ENCODE assay signal across 17 cellular contexts in genomic region chr15:100595964-100596363, GRCh38. TPM values are rescaled to one million over a fixed set of nuclear protein-coding genes. Genes with fewer than 3 reads are reported as not detected.
DNase-seq lines count a peak whose midpoint lies in the region; ATAC-seq and TF ChIP-seq lines count a peak whose summit lies in the region.
"Had no signal": no experiment of that assay in that cellular context is flagged by ENCODE, and none has a peak within 500 bp of the region (broad histone marks: within the 10 kb centered on the region; RNA-seq: fewer than 3 reads in every experiment).

No MANE protein-coding gene starts in this region.

- no peak for DNase-seq in activated T-cell treated with anti-CD3 and anti-CD28 coated beads, Interleukin-2, amount 50 U/mL, for 4 hours
- DNase-seq in activated T-cell treated with anti-CD3 and anti-CD28 coated beads for 4 hours (no peak), left colon (no peak), thyroid gland (peak in 1 of 2 donors; percentile 7), dedifferentiated amniotic fluid mesenchymal stem cell (ENCODE audit: extremely low spot score) (no peak), islet precursor cell (no peak)
- DNase-seq in activated T-cell treated with anti-CD3 and anti-CD28 coated beads, Interleukin-2, amount 50 U/mL, for 72 hours, result no peak
- DNase-seq: Caco-2; KG1; left lung; NCI-H187 treated with DMSO at 0.1 percent for 48 hours; NCI-H524 treated with DMSO at 0.1 percent for 48 hours; PC-3; stimulated activated CD4-positive, alpha-beta T cell treated with anti-CD3 and anti-CD28 coated beads, Interleukin-12 subunit alpha, Interleukin-12 subunit beta, amount 100 ng/mL, for 4 hours had no signal

- no peak overlapping the region for H3K4me3 ChIP-seq in thyroid gland (replicated peaks in 1 of 3)
- H3K4me3 ChIP-seq: coronary artery, left lung, prostate gland had no signal

- peak overlapping the region in 2 of 3 donors; percentile 45 to 50 for H3K27ac ChIP-seq in thyroid gland
- H3K27ac ChIP-seq: coronary artery, prostate gland had no signal

- H3K4me3 Mint-ChIP-seq in activated T-cell treated with anti-CD3 and anti-CD28 coated beads, Interleukin-2, amount 50 U/mL, for 4 hours, result peak overlapping the region; percentile 80
- no peak overlapping the region for H3K4me3 Mint-ChIP-seq in activated T-cell treated with anti-CD3 and anti-CD28 coated beads, Interleukin-2, amount 50 U/mL, for 72 hours

- no peaks in the 10 kb centered on the region for H3K9me3 Mint-ChIP-seq in activated T-cell treated with anti-CD3 and anti-CD28 coated beads, Interleukin-2, amount 50 U/mL, for 4 hours
- peaks cover 0 to 2% of the 10 kb centered on the region in 2 donors for H3K9me3 Mint-ChIP-seq in activated T-cell treated with anti-CD3 and anti-CD28 coated beads, Interleukin-2, amount 50 U/mL, for 72 hours

- no peaks in the 10 kb centered on the region for H3K27me3 Mint-ChIP-seq in activated T-cell treated with anti-CD3 and anti-CD28 coated beads, Interleukin-2, amount 50 U/mL, for 4 hours (ENCODE audit: low read depth)
- no peaks in the 10 kb centered on the region for H3K27me3 Mint-ChIP-seq in activated T-cell treated with anti-CD3 and anti-CD28 coated beads, Interleukin-2, amount 50 U/mL, for 72 hours (ENCODE audit: low read depth)

- H3K36me3 ChIP-seq in thyroid gland, result no peaks in the 10 kb centered on the region
- H3K36me3 ChIP-seq: left lung, prostate gland had no signal

- H3K27me3 ChIP-seq in thyroid gland, result no peaks in the 10 kb centered on the region
- H3K27me3 ChIP-seq: left lung had no signal

- peaks cover 29 to 50% of the 10 kb centered on the region in 2 donors for H3K4me1 ChIP-seq in thyroid gland
- H3K4me1 ChIP-seq: Caco-2 had no signal

- H3K4me1 Mint-ChIP-seq in activated T-cell treated with anti-CD3 and anti-CD28 coated beads, Interleukin-2, amount 50 U/mL, for 4 hours (ENCODE audit: low read depth), result peaks cover 86% of the 10 kb centered on the region
- H3K4me1 Mint-ChIP-seq in activated T-cell treated with anti-CD3 and anti-CD28 coated beads, Interleukin-2, amount 50 U/mL, for 72 hours (ENCODE audit: low read depth), result peaks cover 55% of the 10 kb centered on the region

- 92 to 95% methylated on average over 3 of the region's 3 CpGs for WGBS in thyroid gland, 2 donors

- H3K9me3 ChIP-seq in thyroid gland, result no peaks in the 10 kb centered on the region
- H3K9me3 ChIP-seq: prostate gland had no signal

- peak overlapping the region; percentile 99 for H3K27ac Mint-ChIP-seq in activated T-cell treated with anti-CD3 and anti-CD28 coated beads, Interleukin-2, amount 50 U/mL, for 72 hours

- peaks cover 26% of the 10 kb centered on the region for H3K36me3 Mint-ChIP-seq in activated T-cell treated with anti-CD3 and anti-CD28 coated beads, Interleukin-2, amount 50 U/mL, for 4 hours (ENCODE audit: insufficient read depth)
- H3K36me3 Mint-ChIP-seq in activated T-cell treated with anti-CD3 and anti-CD28 coated beads, Interleukin-2, amount 50 U/mL, for 72 hours (ENCODE audit: insufficient read depth in 2 of 2), result peaks cover 10 to 18% of the 10 kb centered on the region in 2 donors

- TF ChIP-seq CTCF in thyroid gland (IDR thresholded peaks at IDR 0.05), result no peak

- intact Hi-C loops in left colon (cut with DNase I, micrococcal nuclease), result no loop called here
- intact Hi-C loops in thyroid gland (cut with DNase I), result no loop called here

- no peak for TF ChIP-seq POLR2A in thyroid gland (IDR thresholded peaks at IDR 0.05)

- no peak for ATAC-seq in activated T-cell treated with anti-CD3 and anti-CD28 coated beads, Interleukin-2, amount 50 U/mL, for 4 hours
- peak in 1 of 2 donors; percentile 4 for ATAC-seq in activated T-cell treated with anti-CD3 and anti-CD28 coated beads, Interleukin-2, amount 50 U/mL, for 72 hours (replicated peaks in 1 of 2)
- ATAC-seq in left colon, result peak; percentile 14
- ATAC-seq in GM18907 (IDR thresholded peaks at IDR 0.05; ENCODE audit: unreplicated experiment), result no peak
- ATAC-seq: PC-3 had no signal

RNA-seq across cellular contexts. Expression of gene LINS1, which starts 6.0 kb away (rescaled TPM):
- total RNA-seq in activated T-cell treated with anti-CD3 and anti-CD28 coated beads, Interleukin-2, amount 50 U/mL, for 4 hours, result 10 to 100 TPM; 47.9 to 56.7 (median 51.9) TPM
- total RNA-seq in activated T-cell treated with anti-CD3 and anti-CD28 coated beads, Interleukin-2, amount 50 U/mL, for 72 hours, result 10 to 100 TPM; 41.6 to 51.2 TPM
- total RNA-seq in left colon (10 to 100 TPM; 20.0 to 22.7 TPM), thyroid gland (10 to 100 TPM; 32.9 to 63.0 (median 53.3) TPM)

RNA-seq across cellular contexts. Expression of gene ASB7, which starts 6.4 kb away (rescaled TPM):
- total RNA-seq in activated T-cell treated with anti-CD3 and anti-CD28 coated beads, Interleukin-2, amount 50 U/mL, for 4 hours, result 10 to 100 TPM; 12.1 to 16.0 (median 15.5) TPM
- total RNA-seq in activated T-cell treated with anti-CD3 and anti-CD28 coated beads, Interleukin-2, amount 50 U/mL, for 72 hours, result 10 to 100 TPM; 35.7 TPM
- 10 to 100 TPM; 26.7 to 26.8 TPM for total RNA-seq in left colon
- total RNA-seq in thyroid gland, result 10 to 100 TPM; 16.2 to 21.0 (median 19.7) TPM
